ENCODE assay signal across 11 cellular contexts in genomic region chr11:130022799-130023198, GRCh38. TPM values are rescaled to one million over a fixed set of nuclear protein-coding genes. Genes with fewer than 3 reads are reported as not detected.
DNase-seq lines count a peak whose midpoint lies in the region; ATAC-seq, FAIRE-seq and TF ChIP-seq lines count a peak whose summit lies in the region.
"Had no signal": no experiment of that assay in that cellular context is flagged by ENCODE, and none has a peak within 500 bp of the region (broad histone marks: within the 10 kb centered on the region; RNA-seq: fewer than 3 reads in every experiment).

No MANE protein-coding gene starts in this region.

- ATAC-seq in GM19467 (IDR thresholded peaks at IDR 0.05; ENCODE audit: unreplicated experiment) (peak; percentile 26), HG03175 (IDR thresholded peaks at IDR 0.05; ENCODE audit: unreplicated experiment) (peak; percentile 42)
- ATAC-seq: activated naive CD8-positive, alpha-beta T cell treated with anti-CD3 and anti-CD28 coated beads, Interleukin-2, amount 50 U/mL, for 24 hours had no signal

- FAIRE-seq in endothelial cell of umbilical vein (lab: Jason Lieb, UNC) (no peak), GM19239 (lab: Jason Lieb, UNC) (no peak)

- H3K4me1 ChIP-seq in Caco-2 (peaks cover 59% of the 10 kb centered on the region), endothelial cell of umbilical vein (ENCODE audit: control insufficient read depth, extremely low read depth, insufficient read depth, low read length) (peaks cover 18% of the 10 kb centered on the region), prostate gland (replicated peaks) (no peaks in the 10 kb centered on the region)

- H3K27ac Mint-ChIP-seq in Caco-2 (ENCODE audit: unreplicated experiment): peak overlapping the region; percentile 71
- H3K27ac Mint-ChIP-seq: activated CD4-positive, alpha-beta memory T cell treated with anti-CD3 and anti-CD28 coated beads for 36 hours; activated naive CD8-positive, alpha-beta T cell treated with anti-CD3 and anti-CD28 coated beads, Interleukin-2, amount 50 U/mL, for 24 hours had no signal

- no peak for TF ChIP-seq POLR2A in endothelial cell of umbilical vein (IDR thresholded peaks at IDR 0.05; ENCODE audit: low read depth, low read length)
- no peak for TF ChIP-seq POLR2A in prostate gland (IDR thresholded peaks at IDR 0.05)

- peaks cover 9% of the 10 kb centered on the region for H3K9me3 Mint-ChIP-seq in Caco-2 (ENCODE audit: unreplicated experiment)
- H3K9me3 Mint-ChIP-seq: activated CD4-positive, alpha-beta memory T cell treated with anti-CD3 and anti-CD28 coated beads for 36 hours; activated naive CD8-positive, alpha-beta T cell treated with anti-CD3 and anti-CD28 coated beads, Interleukin-2, amount 50 U/mL, for 24 hours had no signal

- H3K9me3 ChIP-seq in Caco-2: peaks cover 3% of the 10 kb centered on the region; the same call in 1 of the 2 replicates
- H3K9me3 ChIP-seq in endothelial cell of umbilical vein (replicated peaks; ENCODE audit: control insufficient read depth, insufficient read depth, low read length): no peaks in the 10 kb centered on the region
- no peaks in the 10 kb centered on the region for H3K9me3 ChIP-seq in prostate gland

- TF ChIP-seq CTCF in Caco-2 (IDR thresholded peaks at IDR 0.05; ENCODE audit: insufficient read depth in 1 of 2, low read depth in 1 of 2, low read length in 1 of 2, severe bottlenecking in 1 of 2, unreplicated experiment in 1 of 2): no peak
- TF ChIP-seq CTCF in endothelial cell of umbilical vein (IDR thresholded peaks at IDR 0.05; ENCODE audit: extremely low read depth in 1 of 2, insufficient read depth in 1 of 2, low read depth in 1 of 2, low read length in 2 of 2): no peak
- TF ChIP-seq CTCF in prostate gland (IDR thresholded peaks at IDR 0.05): no peak

- H3K27ac ChIP-seq in endothelial cell of umbilical vein (ENCODE audit: insufficient read depth, low read depth, low read length): peak overlapping the region; percentile 21
- H3K27ac ChIP-seq in prostate gland: no peak overlapping the region

- no peaks in the 10 kb centered on the region for H3K9me1 ChIP-seq in endothelial cell of umbilical vein (replicated peaks; ENCODE audit: control insufficient read depth, extremely low read depth, insufficient read depth, low read length)

- H3K4me2 ChIP-seq in endothelial cell of umbilical vein (ENCODE audit: insufficient read depth, low read length): peak overlapping the region; percentile 65

- BruUV-seq in Caco-2 (replicated peaks; lab: Mats Ljungman, UMichigan) (no TSS peak), endothelial cell of umbilical vein (replicated peaks; lab: Mats Ljungman, UMichigan) (no TSS peak)

- H3K79me2 ChIP-seq in endothelial cell of umbilical vein (ENCODE audit: control insufficient read depth, insufficient read depth, low read length): no peaks in the 10 kb centered on the region

- CTCF ChIA-PET in Caco-2 (lab: Charles Lee) (no interaction called here), endothelial cell of umbilical vein (lab: Charles Lee) (interaction anchor here (0.8 to 1.1 kb wide), 2 partner anchors 19 to 109 kb away, joined by 3 to 4 read pairs; no protein-coding TSS in a partner anchor)

- H3K4me1 Mint-ChIP-seq in Caco-2 (ENCODE audit: low read depth, unreplicated experiment): peaks cover 47% of the 10 kb centered on the region
- H3K4me1 Mint-ChIP-seq: activated naive CD8-positive, alpha-beta T cell treated with anti-CD3 and anti-CD28 coated beads, Interleukin-2, amount 50 U/mL, for 24 hours had no signal

- no peak overlapping the region for H3K4me3 Mint-ChIP-seq in Caco-2 (ENCODE audit: unreplicated experiment)
- H3K4me3 Mint-ChIP-seq: activated CD4-positive, alpha-beta memory T cell treated with anti-CD3 and anti-CD28 coated beads for 36 hours; activated naive CD8-positive, alpha-beta T cell treated with anti-CD3 and anti-CD28 coated beads, Interleukin-2, amount 50 U/mL, for 24 hours had no signal

- H4K20me1 ChIP-seq in endothelial cell of umbilical vein (replicated peaks; ENCODE audit: control insufficient read depth, extremely low read depth, insufficient read depth, low read length): no peaks in the 10 kb centered on the region

- dilution Hi-C loops in endothelial cell of umbilical vein (cut with MboI; ENCODE audit: extremely low pct_ligation_motif_present, low sequenced_read_pairs): no loop called here

- no peak overlapping the region for H3K4me3 ChIP-seq in Caco-2 (ENCODE audit: low read depth, low read length)
- H3K4me3 ChIP-seq in endothelial cell of umbilical vein (replicated peaks in 1 of 3; ENCODE audit: insufficient read depth in 1 of 3, low read depth in 1 of 3, low read length in 3 of 3): no peak overlapping the region
- no peak overlapping the region for H3K4me3 ChIP-seq in prostate gland

- H3K27me3 ChIP-seq in Caco-2 (replicated peaks; ENCODE audit: control insufficient read depth, insufficient read depth, low read length) (no peaks in the 10 kb centered on the region), endothelial cell of umbilical vein (ENCODE audit: control insufficient read depth in 2 of 2, insufficient read depth in 2 of 2, low read length in 2 of 2) (no peaks in the 10 kb centered on the region), prostate gland (replicated peaks; ENCODE audit: insufficient read depth) (no peaks in the 10 kb centered on the region)

- POLR2A ChIA-PET in Caco-2 (lab: Charles Lee): no interaction called here
- POLR2A ChIA-PET in endothelial cell of umbilical vein (lab: Charles Lee): no interaction called here

- no peak overlapping the region for H3K9ac ChIP-seq in endothelial cell of umbilical vein (replicated peaks; ENCODE audit: extremely low read depth, insufficient read depth, low read length)

- H3K36me3 Mint-ChIP-seq in Caco-2 (ENCODE audit: insufficient read depth, unreplicated experiment): peaks cover 7% of the 10 kb centered on the region
- H3K36me3 Mint-ChIP-seq: activated CD4-positive, alpha-beta memory T cell treated with anti-CD3 and anti-CD28 coated beads for 36 hours had no signal

- DNase-seq in Caco-2 (no peak), endothelial cell of umbilical vein (ENCODE audit: low read depth, low spot score) (no peak), LoVo (ENCODE audit: low spot score) (no peak), prostate gland (ENCODE audit: low spot score) (no peak), midbrain (lab: John Stamatoyannopoulos, UW) (no peak), GM19239 (ENCODE audit: insufficient read length, low spot score) (no peak)
- DNase-seq: activated CD4-positive, alpha-beta memory T cell treated with anti-CD3 and anti-CD28 coated beads for 36 hours; activated naive CD8-positive, alpha-beta T cell treated with anti-CD3 and anti-CD28 coated beads, Interleukin-2, amount 50 U/mL, for 24 hours; NCI-H510A treated with DMSO at 0.1 percent for 48 hours had no signal

- intact Hi-C loops in Caco-2 (cut with micrococcal nuclease; ENCODE audit: unreplicated experiment) (loop anchor here (1.0 kb wide), 3 partner anchors 9 to 47 kb away; partner anchors contain the start of gene APLP2), endothelial cell of umbilical vein (cut with micrococcal nuclease) (loop anchor here (1.0 kb wide), 2 partner anchors 19 to 20 kb away; no protein-coding TSS in a partner anchor), prostate gland (cut with DNase I) (no loop called here)

- no peak overlapping the region for H2AFZ ChIP-seq in endothelial cell of umbilical vein (ENCODE audit: low read depth, low read length)

- H3K36me3 ChIP-seq in Caco-2 (ENCODE audit: control insufficient read depth, insufficient read depth, low read length) (no peaks in the 10 kb centered on the region), endothelial cell of umbilical vein (ENCODE audit: control insufficient read depth in 2 of 2, extremely low read depth in 1 of 2, insufficient read depth in 2 of 2, low read length in 2 of 2) (no peaks in the 10 kb centered on the region), prostate gland (no peaks in the 10 kb centered on the region)

- no peaks in the 10 kb centered on the region for H3K27me3 Mint-ChIP-seq in Caco-2 (ENCODE audit: insufficient read depth, unreplicated experiment)
- H3K27me3 Mint-ChIP-seq: activated CD4-positive, alpha-beta memory T cell treated with anti-CD3 and anti-CD28 coated beads for 36 hours had no signal

- WGBS in prostate gland: 96% methylated on average over 2 of the region's 2 CpGs

TF ChIP-seq in endothelial cell of umbilical vein, 7 proteins besides CTCF, POLR2A, EP300 and RAD21:
- TF ChIP-seq POLR2AphosphoS5 (IDR thresholded peaks at IDR 0.05; ENCODE audit: insufficient read depth, low read depth, low read length) (no peak), FOS (IDR thresholded peaks at IDR 0.05; ENCODE audit: borderline replicate concordance, insufficient read depth, low read length) (no peak)
- TF ChIP-seq, protein P1, sequence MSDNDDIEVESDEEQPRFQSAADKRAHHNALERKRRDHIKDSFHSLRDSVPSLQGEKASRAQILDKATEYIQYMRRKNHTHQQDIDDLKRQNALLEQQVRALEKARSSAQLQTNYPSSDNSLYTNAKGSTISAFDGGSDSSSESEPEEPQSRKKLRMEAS (IDR thresholded peaks at IDR 0.05; ENCODE audit: insufficient read depth, insufficient read length): no peak

RNA-seq across cellular contexts. Expression of gene PRDM10, which starts 20.2 kb away (rescaled TPM):
- total RNA-seq in Caco-2 (2022): 11.8 and 12.0 TPM in 2 replicates
- 10.2 and 13.0 TPM in 2 replicates for total RNA-seq in endothelial cell of umbilical vein
- polyA plus RNA-seq in endothelial cell of umbilical vein: 9.6 TPM in 2 replicates
- polyA plus RNA-seq in endothelial cell of umbilical vein (2011; cell fraction: cytosol; rRNA removed): 3.6 and 4.1 TPM in 2 replicates
- 17.7 and 21.4 TPM in 2 replicates for polyA plus RNA-seq in endothelial cell of umbilical vein (2011; cell fraction: nucleus; rRNA removed)
- 5.5 TPM in 2 replicates for polyA plus RNA-seq in endothelial cell of umbilical vein (2012)
- polyA minus RNA-seq in endothelial cell of umbilical vein: 20.2 and 25.9 TPM in 2 replicates
- 5.9 TPM for polyA minus RNA-seq in endothelial cell of umbilical vein (2011; cell fraction: cytosol; rRNA and poly(A)+ RNA removed)
- 15.3 and 33.4 TPM in 2 replicates for polyA minus RNA-seq in endothelial cell of umbilical vein (2011; cell fraction: nucleus; rRNA and poly(A)+ RNA removed)
- total RNA-seq in prostate gland: 1 to 10 TPM; 7.0 to 7.7 TPM

RNA-seq across cellular contexts. Expression of gene APLP2, which starts 46.9 kb away (rescaled TPM):
- total RNA-seq in Caco-2 (2022): 1,761 and 2,076 TPM in 2 replicates
- total RNA-seq in endothelial cell of umbilical vein: 503 and 543 TPM in 2 replicates
- 433 and 493 TPM in 2 replicates for polyA plus RNA-seq in endothelial cell of umbilical vein
- polyA plus RNA-seq in endothelial cell of umbilical vein (2011; cell fraction: cytosol; rRNA removed): 441 and 461 TPM in 2 replicates
- polyA plus RNA-seq in endothelial cell of umbilical vein (2011; cell fraction: nucleus; rRNA removed): 379 and 479 TPM in 2 replicates
- polyA plus RNA-seq in endothelial cell of umbilical vein (2012): 1,126 and 1,231 TPM in 2 replicates
- 350 and 416 TPM in 2 replicates for polyA minus RNA-seq in endothelial cell of umbilical vein
- polyA minus RNA-seq in endothelial cell of umbilical vein (2011; cell fraction: cytosol; rRNA and poly(A)+ RNA removed): 23.5 TPM
- polyA minus RNA-seq in endothelial cell of umbilical vein (2011; cell fraction: nucleus; rRNA and poly(A)+ RNA removed): 122 and 144 TPM in 2 replicates
- 100 to 1,000 TPM; 222 to 434 TPM for total RNA-seq in prostate gland
